1 cellular context compared by ENCODE assay signal in genomic region chr16:16405421-16405820, GRCh38. TPM values are rescaled to one million over a fixed set of nuclear protein-coding genes. Genes with fewer than 3 reads are reported as not detected.
"Had no signal": no experiment of that assay in that cellular context is flagged by ENCODE, and none has a peak within 500 bp of the region (broad histone marks: within the 10 kb centered on the region; RNA-seq: fewer than 3 reads in every experiment).

No MANE protein-coding gene starts in this region.

RNA-seq across cellular contexts. Expression of gene NPIPA7, which starts 26.5 kb away (rescaled TPM):
- total RNA-seq: osteoblast had no signal
